8 cellular contexts compared by ENCODE assay signal in genomic region chr10:30999084-30999712, GRCh38. TPM values are rescaled to one million over a fixed set of nuclear protein-coding genes. Genes with fewer than 3 reads are reported as not detected.
A peak's percentile ranks its signal among the peaks of the same experiment; 100 is the strongest.
DNase-seq lines count a peak whose midpoint lies in the region; ATAC-seq and TF ChIP-seq lines count a peak whose summit lies in the region.

No MANE protein-coding gene starts in this region.

- no CpG with 5 or more reads among the region's 3 CpGs for WGBS in H9 (ENCODE audit: extremely low coverage, insufficient read length, low lambda C conversion rate)

- H3K79me2 ChIP-seq in H9 (ENCODE audit: insufficient read depth, low read length) = no peaks in the 10 kb centered on the region

- H2BK120ac ChIP-seq in H9 (ENCODE audit: low read depth, low read length, poor library complexity, severe bottlenecking) = no peak overlapping the region

- peaks cover 2% of the 10 kb centered on the region for H3K9me3 Mint-ChIP-seq in natural killer cell treated with Interleukin-12 subunit alpha and Interleukin-12 subunit beta and Interleukin-15 and Interleukin-18, amount 100 ng/mL, for 72 hours
- H3K9me3 Mint-ChIP-seq in H9 = peaks cover 13 to 17% of the 10 kb centered on the region in 2 experiments

- H3K4me3 ChIP-seq in coronary artery = peak overlapping the region; percentile 29

- H2AK5ac ChIP-seq in H9 (ENCODE audit: insufficient read length, low read length) = no peak overlapping the region

- no peak overlapping the region for H3T11ph ChIP-seq in H9 (ENCODE audit: low read length)

- no peak overlapping the region for H2BK12ac ChIP-seq in H9 (ENCODE audit: insufficient read length, low read depth, low read length)

- no peak overlapping the region for H2BK5ac ChIP-seq in H9 (ENCODE audit: insufficient read length, low read length)

- H2AFZ ChIP-seq in H9 (ENCODE audit: low read length) = no peak overlapping the region

- no peak overlapping the region for H3K56ac ChIP-seq in H9 (ENCODE audit: insufficient read length, low read depth, low read length)

- H3K36me3 Mint-ChIP-seq in natural killer cell treated with Interleukin-12 subunit alpha and Interleukin-12 subunit beta and Interleukin-15 and Interleukin-18, amount 100 ng/mL, for 72 hours = peaks cover 16% of the 10 kb centered on the region
- peaks cover 3 to 17% (median 8%) of the 10 kb centered on the region in 3 experiments; a peak in 6 of 7 replicates for H3K36me3 Mint-ChIP-seq in H9 (ENCODE audit: insufficient read depth in 1 of 3, low read depth in 3 of 3)

- no peaks in the 10 kb centered on the region for H3K27me3 ChIP-seq in H9 (ENCODE audit: insufficient read depth, low read length)

- H3K23me2 ChIP-seq in H9 (ENCODE audit: insufficient read length, low read depth, low read length, poor library complexity, severe bottlenecking) = no peaks in the 10 kb centered on the region

- no peaks in the 10 kb centered on the region for H3K27me3 Mint-ChIP-seq in natural killer cell treated with Interleukin-12 subunit alpha and Interleukin-12 subunit beta and Interleukin-15 and Interleukin-18, amount 100 ng/mL, for 72 hours
- no peaks in the 10 kb centered on the region for H3K27me3 Mint-ChIP-seq in H9 (ENCODE audit: low read depth)

- H4K20me1 ChIP-seq in H9 (ENCODE audit: control insufficient read depth, insufficient read depth, insufficient read length) = no peaks in the 10 kb centered on the region

- TF ChIP-seq CTCF in coronary artery (IDR thresholded peaks at IDR 0.05) (no peak), H9 (conservative IDR thresholded peaks at IDR 0.05) (no peak)

- no peak overlapping the region for H2BK20ac ChIP-seq in H9 (ENCODE audit: low read depth, low read length, poor library complexity, severe bottlenecking)

- no peak overlapping the region for H3K4ac ChIP-seq in H9 (ENCODE audit: low read depth, low read length)

- H3K18ac ChIP-seq in H9 (ENCODE audit: insufficient read length, low read depth, low read length) = no peak overlapping the region

- H3K79me1 ChIP-seq in H9 (ENCODE audit: insufficient read depth, low read depth, low read length, poor library complexity, severe bottlenecking) = no peaks in the 10 kb centered on the region

- H3K9ac ChIP-seq in H9 (ENCODE audit: extremely low read depth, insufficient read length, low read length) = no peak overlapping the region

- no peak overlapping the region for H4K91ac ChIP-seq in H9 (ENCODE audit: insufficient read length, low read depth, low read length)

- peak overlapping the region; percentile 79 for H3K4me3 Mint-ChIP-seq in natural killer cell treated with Interleukin-12 subunit alpha and Interleukin-12 subunit beta and Interleukin-15 and Interleukin-18, amount 100 ng/mL, for 72 hours
- no peak overlapping the region for H3K4me3 Mint-ChIP-seq in H9

- H3K4me1 Mint-ChIP-seq in natural killer cell treated with Interleukin-12 subunit alpha and Interleukin-12 subunit beta and Interleukin-15 and Interleukin-18, amount 100 ng/mL, for 72 hours (ENCODE audit: low read depth in 2 of 2) = peaks cover 18 to 43% of the 10 kb centered on the region in 2 donors
- peaks cover 5 to 9% of the 10 kb centered on the region in 2 experiments for H3K4me1 Mint-ChIP-seq in H9

- H3K27ac ChIP-seq in coronary artery = peak overlapping the region in 1 of 2 donors; percentile 66
- H3K27ac ChIP-seq in H9 (ENCODE audit: insufficient read length, low read depth, low read length) = no peak overlapping the region

- H4K8ac ChIP-seq in H9 (replicated peaks; ENCODE audit: insufficient read length, low read depth, low read length) = no peak overlapping the region

- ATAC-seq in natural killer cell treated with Interleukin-12 subunit alpha and Interleukin-12 subunit beta and Interleukin-15 and Interleukin-18, amount 100 ng/mL, for 72 hours = peak; percentile 59 to 60
- ATAC-seq in HG02981 (IDR thresholded peaks at IDR 0.05; ENCODE audit: unreplicated experiment) = no peak

- H3K4me2 ChIP-seq in H9 (ENCODE audit: insufficient read depth, insufficient read length, low read length) = no peak overlapping the region

- no peak overlapping the region for H2BK15ac ChIP-seq in H9 (ENCODE audit: low read depth, low read length)

- H4K5ac ChIP-seq in H9 (ENCODE audit: insufficient read length, low read depth, low read length) = no peak overlapping the region

- DNase-seq in Daoy (ENCODE audit: low read depth) (peak; percentile 37), NOMO-1 (lab: John Stamatoyannopoulos, UW; ENCODE audit: unreplicated experiment in 2 of 2) (peak; percentile 75 to 95), coronary artery (ENCODE audit: low spot score) (no peak), germinal center (ENCODE audit: low spot score) (no peak), H9 (no peak), NCI-H1930 (lab: John Stamatoyannopoulos, UW) (no peak)
- no peak for DNase-seq in natural killer cell treated with Interleukin-12 subunit alpha and Interleukin-12 subunit beta and Interleukin-15 and Interleukin-18, amount 100 ng/mL, for 72 hours (ENCODE audit: low spot score)

- H3K27ac Mint-ChIP-seq in natural killer cell treated with Interleukin-12 subunit alpha and Interleukin-12 subunit beta and Interleukin-15 and Interleukin-18, amount 100 ng/mL, for 72 hours = peak overlapping the region; percentile 74 to 78
- H3K27ac Mint-ChIP-seq in H9 = no peak overlapping the region

- no peak overlapping the region for H3K14ac ChIP-seq in H9 (ENCODE audit: insufficient read depth, low read length)

- no peaks in the 10 kb centered on the region for H3K9me3 ChIP-seq in H9 (ENCODE audit: control insufficient read depth, low read depth, low read length)

- H3K4me1 ChIP-seq in H9 (ENCODE audit: insufficient read depth, low read length) = no peaks in the 10 kb centered on the region

- H3K23ac ChIP-seq in H9 (ENCODE audit: insufficient read length, low read depth, low read length) = no peak overlapping the region

RNA-seq across cellular contexts. Expression of gene ZNF438, which starts 32.5 kb away (rescaled TPM):
- 0.91 and 2.4 TPM in 2 replicates for total RNA-seq in Daoy (2014; rRNA removed; shearing (Covaris generic))
- total RNA-seq in natural killer cell treated with Interleukin-12 subunit alpha and Interleukin-12 subunit beta and Interleukin-15 and Interleukin-18, amount 100 ng/mL, for 72 hours = 1 to 10 TPM; 1.9 TPM
- 0.83 and 0.97 TPM in 2 replicates for total RNA-seq in H9 (2021)

Comparison
In these comparisons a context has a peak if more than half of its experiments do, and no peak if none do; other contexts are left out.
1. DNase-seq: peak in Daoy (single experiment) and NOMO-1 (2 of 2); none in coronary artery (single experiment), natural killer cell treated with Interleukin-12 subunit alpha and Interleukin-12 subunit beta and Interleukin-15 and Interleukin-18, amount 100 ng/mL, for 72 hours (single experiment), germinal center (single experiment), H9 (single experiment) and NCI-H1930 (0 of 2).
2. H3K27ac Mint-ChIP-seq: peak in natural killer cell treated with Interleukin-12 subunit alpha and Interleukin-12 subunit beta and Interleukin-15 and Interleukin-18, amount 100 ng/mL, for 72 hours (2 of 2); none in H9 (0 of 3).